1 cellular context compared by ENCODE assay signal in the genomic region with DNA sequence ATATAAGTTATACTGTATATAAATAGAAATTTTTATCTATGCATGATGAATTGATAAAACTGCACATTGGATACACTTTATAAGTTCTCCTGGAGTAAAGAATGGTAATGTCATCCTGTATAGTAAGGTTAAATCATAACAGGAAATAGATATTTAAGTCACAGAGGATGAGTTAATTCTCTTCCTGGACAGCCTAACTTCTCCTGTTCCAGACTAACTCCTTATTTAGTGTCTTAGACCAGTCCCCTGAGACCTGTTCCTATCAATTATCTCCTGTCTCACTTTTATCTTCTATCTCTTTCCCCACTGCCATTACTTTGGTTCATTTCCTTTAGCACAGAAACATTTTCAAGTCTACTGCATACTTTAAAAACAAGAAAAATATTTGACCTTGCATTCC.
TF ChIP-seq lines count a peak whose summit lies in the region.

No MANE protein-coding gene starts in this region.

TF ChIP-seq in A549, 52 proteins besides CTCF, POLR2A, EP300 and RAD21 (continued from another document):
- TF ChIP-seq, protein P1, sequence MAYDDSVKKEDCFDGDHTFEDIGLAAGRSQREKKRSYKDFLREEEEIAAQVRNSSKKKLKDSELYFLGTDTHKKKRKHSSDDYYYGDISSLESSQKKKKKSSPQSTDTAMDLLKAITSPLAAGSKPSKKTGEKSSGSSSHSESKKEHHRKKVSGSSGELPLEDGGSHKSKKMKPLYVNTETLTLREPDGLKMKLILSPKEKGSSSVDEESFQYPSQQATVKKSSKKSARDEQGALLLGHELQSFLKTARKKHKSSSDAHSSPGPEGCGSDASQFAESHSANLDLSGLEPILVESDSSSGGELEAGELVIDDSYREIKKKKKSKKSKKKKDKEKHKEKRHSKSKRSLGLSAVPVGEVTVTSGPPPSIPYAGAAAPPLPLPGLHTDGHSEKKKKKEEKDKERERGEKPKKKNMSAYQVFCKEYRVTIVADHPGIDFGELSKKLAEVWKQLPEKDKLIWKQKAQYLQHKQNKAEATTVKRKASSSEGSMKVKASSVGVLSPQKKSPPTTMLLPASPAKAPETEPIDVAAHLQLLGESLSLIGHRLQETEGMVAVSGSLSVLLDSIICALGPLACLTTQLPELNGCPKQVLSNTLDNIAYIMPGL (CRISPR knock-in tag; IDR thresholded peaks at IDR 0.05; ENCODE audit: borderline replicate concordance) = no peak
- no peak for TF ChIP-seq NPAS2 (CRISPR knock-in tag; IDR thresholded peaks at IDR 0.05; ENCODE audit: borderline replicate concordance)
- TF ChIP-seq, protein P2, sequence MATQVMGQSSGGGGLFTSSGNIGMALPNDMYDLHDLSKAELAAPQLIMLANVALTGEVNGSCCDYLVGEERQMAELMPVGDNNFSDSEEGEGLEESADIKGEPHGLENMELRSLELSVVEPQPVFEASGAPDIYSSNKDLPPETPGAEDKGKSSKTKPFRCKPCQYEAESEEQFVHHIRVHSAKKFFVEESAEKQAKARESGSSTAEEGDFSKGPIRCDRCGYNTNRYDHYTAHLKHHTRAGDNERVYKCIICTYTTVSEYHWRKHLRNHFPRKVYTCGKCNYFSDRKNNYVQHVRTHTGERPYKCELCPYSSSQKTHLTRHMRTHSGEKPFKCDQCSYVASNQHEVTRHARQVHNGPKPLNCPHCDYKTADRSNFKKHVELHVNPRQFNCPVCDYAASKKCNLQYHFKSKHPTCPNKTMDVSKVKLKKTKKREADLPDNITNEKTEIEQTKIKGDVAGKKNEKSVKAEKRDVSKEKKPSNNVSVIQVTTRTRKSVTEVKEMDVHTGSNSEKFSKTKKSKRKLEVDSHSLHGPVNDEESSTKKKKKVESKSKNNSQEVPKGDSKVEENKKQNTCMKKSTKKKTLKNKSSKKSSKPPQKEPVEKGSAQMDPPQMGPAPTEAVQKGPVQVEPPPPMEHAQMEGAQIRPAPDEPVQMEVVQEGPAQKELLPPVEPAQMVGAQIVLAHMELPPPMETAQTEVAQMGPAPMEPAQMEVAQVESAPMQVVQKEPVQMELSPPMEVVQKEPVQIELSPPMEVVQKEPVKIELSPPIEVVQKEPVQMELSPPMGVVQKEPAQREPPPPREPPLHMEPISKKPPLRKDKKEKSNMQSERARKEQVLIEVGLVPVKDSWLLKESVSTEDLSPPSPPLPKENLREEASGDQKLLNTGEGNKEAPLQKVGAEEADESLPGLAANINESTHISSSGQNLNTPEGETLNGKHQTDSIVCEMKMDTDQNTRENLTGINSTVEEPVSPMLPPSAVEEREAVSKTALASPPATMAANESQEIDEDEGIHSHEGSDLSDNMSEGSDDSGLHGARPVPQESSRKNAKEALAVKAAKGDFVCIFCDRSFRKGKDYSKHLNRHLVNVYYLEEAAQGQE (IDR thresholded peaks at IDR 0.05) = no peak
TF ChIP-seq in A549: peak in this region for 0.
